1 cellular context compared by ENCODE assay signal in genomic region chr9:136968333-136969127, GRCh38.
TF ChIP-seq lines count a peak whose summit lies in the region.

No MANE protein-coding gene starts in this region.

TF ChIP-seq in HepG2, 621 proteins besides CTCF, POLR2A, EP300 and RAD21 (continued from another document):
- peak; percentile 9 for TF ChIP-seq ZNF883 (CRISPR knock-in tag; IDR thresholded peaks at IDR 0.05; ENCODE audit: not compliant biosample characterization)
- TF ChIP-seq SP2 (CRISPR knock-in tag; IDR thresholded peaks at IDR 0.05) = no peak
- peak in 1 of 2 experiments; percentile 55; a peak in 1 of 4 replicates for TF ChIP-seq NR2F1 (CRISPR knock-in tag; IDR thresholded peaks at IDR 0.05)
- no peak for TF ChIP-seq SOX6 (IDR thresholded peaks at IDR 0.05)
- 0 out of 2 replicates have a peak, but pooled peaks have one; percentile 6 for TF ChIP-seq SOX6 (CRISPR knock-in tag; IDR thresholded peaks at IDR 0.05)
- 0 out of 2 replicates have a peak, but pooled peaks have one; percentile 20 for TF ChIP-seq TFAP4 (IDR thresholded peaks at IDR 0.05; ENCODE audit: borderline replicate concordance, low read depth)
- no peak for TF ChIP-seq SIN3B (IDR thresholded peaks at IDR 0.05; ENCODE audit: low read length)
